Comparison of ENCODE assay signal across 13 cellular contexts in genomic region chr18:57029761-57030160, GRCh38.
DNase-seq lines count a peak whose midpoint lies in the region; ATAC-seq and TF ChIP-seq lines count a peak whose summit lies in the region.
"Had no signal": no experiment of that assay in that cellular context is flagged by ENCODE, and none has a peak within 500 bp of the region (broad histone marks: within the 10 kb centered on the region; RNA-seq: fewer than 3 reads in every experiment).

No MANE protein-coding gene starts in this region.

- intact Hi-C loops in left ventricle myocardium inferior (cut with micrococcal nuclease) = no loop called here

- no peak overlapping the region for H2AFZ ChIP-seq in neural cell (ENCODE audit: low read depth, low read length)

- TF ChIP-seq CTCF in neural cell (IDR thresholded peaks at IDR 0.05; ENCODE audit: poor library complexity, severe bottlenecking) (peak; percentile 48), left ventricle myocardium inferior (IDR thresholded peaks at IDR 0.05; ENCODE audit: borderline replicate concordance) (no peak)

- H3K9me3 ChIP-seq in HAP-1 (no peaks in the 10 kb centered on the region), neural cell (ENCODE audit: low read length) (no peaks in the 10 kb centered on the region), left ventricle myocardium inferior (replicated peaks) (no peaks in the 10 kb centered on the region)
- H3K9me3 ChIP-seq: MG63, thoracic aorta had no signal

- H3K4me1 ChIP-seq in HAP-1 (peaks cover 8% of the 10 kb centered on the region), left ventricle myocardium inferior (no peaks in the 10 kb centered on the region)

- no peak overlapping the region for H3K9ac ChIP-seq in neural cell (ENCODE audit: low read length)

- peaks cover 4% of the 10 kb centered on the region for H3F3A ChIP-seq in neural cell (ENCODE audit: insufficient read depth, low read length, poor library complexity, severe bottlenecking)

- TF ChIP-seq RAD21 in neural cell (conservative IDR thresholded peaks at IDR 0.05) = peak; percentile 28

- H3K79me2 ChIP-seq in neural cell (replicated peaks; ENCODE audit: insufficient read depth, low read length) = no peaks in the 10 kb centered on the region

- H3K9me2 ChIP-seq in neural cell (ENCODE audit: insufficient read depth, low read length) = no peaks in the 10 kb centered on the region

- H3K27me3 ChIP-seq in HAP-1 (ENCODE audit: low read depth) (no peaks in the 10 kb centered on the region), neural cell (ENCODE audit: insufficient read depth, low read depth, low read length) (no peaks in the 10 kb centered on the region), left ventricle myocardium inferior (ENCODE audit: low read depth) (no peaks in the 10 kb centered on the region)
- H3K27me3 ChIP-seq: MG63 had no signal

- H3K27ac ChIP-seq in neural cell (ENCODE audit: low read length) (no peak overlapping the region), left ventricle myocardium inferior (replicated peaks) (no peak overlapping the region)
- H3K27ac ChIP-seq: thoracic aorta had no signal

- no peak overlapping the region for H3K4me2 ChIP-seq in neural cell (ENCODE audit: low read length)

- DNase-seq in HAP-1 (ENCODE audit: low spot score in 2 of 2) = peak; percentile 35 to 61
- DNase-seq in NCI-H2107 treated with DMSO at 0.1 percent for 48 hours (lab: John Stamatoyannopoulos, UW; ENCODE audit: unreplicated experiment) = peak; percentile 97
- DNase-seq in amniotic epithelial cell (ENCODE audit: low read depth) = peak; percentile 3
- no peak for DNase-seq in left ventricle myocardium inferior
- no peak for DNase-seq in stimulated activated CD4-positive, alpha-beta T cell treated with anti-CD3 and anti-CD28 coated beads, Interleukin-2, amount 100 ng/mL, for 48 hours
- DNase-seq: activated CD4-positive, alpha-beta T cell treated with anti-CD3 and anti-CD28 coated beads, Interleukin-2, amount 10 ng/mL, durations not matched to agents 7 days and 5 days; activated naive CD4-positive, alpha-beta T cell; dermis blood vessel endothelial cell; mesenchymal stem cell; MG63 had no signal

- H4K20me1 ChIP-seq in neural cell (ENCODE audit: insufficient read depth) = no peaks in the 10 kb centered on the region

- H3K36me3 ChIP-seq in HAP-1 (replicated peaks) (no peaks in the 10 kb centered on the region), neural cell (ENCODE audit: insufficient read depth, low read length) (no peaks in the 10 kb centered on the region), left ventricle myocardium inferior (peaks cover 48% of the 10 kb centered on the region)
- H3K36me3 ChIP-seq: MG63 had no signal

- TF ChIP-seq EP300 in neural cell (conservative IDR thresholded peaks at IDR 0.05; ENCODE audit: poor library complexity, severe bottlenecking) = no peak

- no peak for ATAC-seq in GM19395 (IDR thresholded peaks at IDR 0.05; ENCODE audit: unreplicated experiment)

- H3K4me3 ChIP-seq in HAP-1 = no peak overlapping the region
- H3K4me3 ChIP-seq in neural cell (ENCODE audit: low read length) = no peak overlapping the region
- no peak overlapping the region for H3K4me3 ChIP-seq in left ventricle myocardium inferior
- H3K4me3 ChIP-seq: MG63, thoracic aorta had no signal

- in situ Hi-C loops in HAP-1 (cut with MboI; ENCODE audit: low sequenced_read_pairs) = no loop called here

TF ChIP-seq in neural cell, 6 proteins besides CTCF, POLR2A, EP300 and RAD21:
- no peak for TF ChIP-seq REST (IDR thresholded peaks at IDR 0.05; ENCODE audit: borderline replicate concordance)
- TF ChIP-seq EZH2 (IDR thresholded peaks at IDR 0.05; ENCODE audit: borderline replicate concordance, insufficient read depth, low read length, poor library complexity, severe bottlenecking) = no peak
- TF ChIP-seq TAF1 (IDR thresholded peaks at IDR 0.05; ENCODE audit: low read depth) = no peak

Comparison
In these comparisons a context has a peak if more than half of its experiments do, and no peak if none do; other contexts are left out.
1. DNase-seq: peak in HAP-1 (2 of 2), NCI-H2107 treated with DMSO at 0.1 percent for 48 hours (single experiment) and amniotic epithelial cell (single experiment); none in left ventricle myocardium inferior (single experiment) and stimulated activated CD4-positive, alpha-beta T cell treated with anti-CD3 and anti-CD28 coated beads, Interleukin-2, amount 100 ng/mL, for 48 hours (0 of 2).